8 cellular contexts compared by ENCODE assay signal in genomic region chr1:110460253-110461220, GRCh38. TPM values are rescaled to one million over a fixed set of nuclear protein-coding genes. Genes with fewer than 3 reads are reported as not detected.
A peak's percentile ranks its signal among the peaks of the same experiment; 100 is the strongest.
DNase-seq lines count a peak whose midpoint lies in the region; ATAC-seq and TF ChIP-seq lines count a peak whose summit lies in the region.

No MANE protein-coding gene starts in this region.

- in situ Hi-C loops in SK-MEL-5 (cut with HindIII; ENCODE audit: low pct_unique_long_range_greater_than_20kb, low sequenced_read_pairs) = no loop called here

- H3K27ac ChIP-seq in parathyroid adenoma = no peak overlapping the region

- no peak overlapping the region for H3K4me3 Mint-ChIP-seq in type B pancreatic cell

- H3K36me3 ChIP-seq in parathyroid adenoma (ENCODE audit: control insufficient read depth, insufficient read depth, low read length) = no peaks in the 10 kb centered on the region

- H3K9ac ChIP-seq in parathyroid adenoma = no peak overlapping the region

- intact Hi-C loops in Right ventricle myocardium inferior (cut with DNase I) = loop anchor here (1.0 to 10.0 kb wide), 4 partner anchors 48 to 406 kb away; no protein-coding TSS in a partner anchor
- intact Hi-C loops in cardiac septum (cut with DNase I) = loop anchor here (1.0 to 5.0 kb wide), 4 partner anchors 36 to 428 kb away; partner anchors contain the start of gene STRIP1

- no peaks in the 10 kb centered on the region for H3K9me3 ChIP-seq in parathyroid adenoma (ENCODE audit: control insufficient read depth, low read length)

- no peaks in the 10 kb centered on the region for H3K4me1 ChIP-seq in parathyroid adenoma

- no peaks in the 10 kb centered on the region for H3K27me3 ChIP-seq in parathyroid adenoma (ENCODE audit: control insufficient read depth, insufficient read depth, low read length)

- no peak overlapping the region for H3K27ac Mint-ChIP-seq in type B pancreatic cell

- DNase-seq in Right ventricle myocardium inferior (ENCODE audit: missing footprints) = no peak
- DNase-seq in cardiac septum (ENCODE audit: low spot score) = no peak
- peak; percentile 26 for DNase-seq in NCI-H1048 (lab: John Stamatoyannopoulos, UW)
- peak; percentile 87 for DNase-seq in SK-MEL-5 (ENCODE audit: low read depth, low spot score)
- peak; percentile 81 for DNase-seq in activated gamma-delta T cell treated with anti-CD3 and anti-CD28 coated beads, Interleukin-2, amount 50 U/mL, for 16 hours (ENCODE audit: low read depth)
- DNase-seq in germinal center (ENCODE audit: low spot score) = peak; percentile 83
- DNase-seq in type B pancreatic cell (ENCODE audit: extremely low spot score, unreplicated experiment) = peak; percentile 80

- peak; percentile 78 for TF ChIP-seq CTCF in parathyroid adenoma (IDR thresholded peaks at IDR 0.05)
- peak; percentile 98 for TF ChIP-seq CTCF in type B pancreatic cell (conservative IDR thresholded peaks at IDR 0.05)

- no peaks in the 10 kb centered on the region for H3K9me3 Mint-ChIP-seq in type B pancreatic cell

- peak; percentile 75 for ATAC-seq in Right ventricle myocardium inferior

- H2AFZ ChIP-seq in parathyroid adenoma = no peak overlapping the region

- no peak overlapping the region for H3K4me2 ChIP-seq in parathyroid adenoma (ENCODE audit: low read length)

- H3K79me2 ChIP-seq in parathyroid adenoma = no peaks in the 10 kb centered on the region

- no peak overlapping the region for H3K4me3 ChIP-seq in parathyroid adenoma (ENCODE audit: low read depth, low read length)

- H3K4me1 Mint-ChIP-seq in type B pancreatic cell (ENCODE audit: unreplicated experiment) = peaks cover 3% of the 10 kb centered on the region

- H3K27me3 Mint-ChIP-seq in type B pancreatic cell = peaks cover 12% of the 10 kb centered on the region

- H3K36me3 Mint-ChIP-seq in type B pancreatic cell = no peaks in the 10 kb centered on the region

RNA-seq across cellular contexts. Expression of gene PROK1, which starts 9.6 kb away (rescaled TPM):
- not detected for total RNA-seq in Right ventricle myocardium inferior
- total RNA-seq in cardiac septum = 0.46 TPM
- not detected in 2 replicates for total RNA-seq in SK-MEL-5 (2014; rRNA removed; shearing (Covaris generic))
- 0.11 TPM in 1 of 2 replicates, not detected in the other for polyA plus RNA-seq in SK-MEL-5 (2015; cell fraction: cytosol; rRNA removed)
- not detected in 2 replicates for polyA plus RNA-seq in SK-MEL-5 (2015; cell fraction: nucleus; rRNA removed)
- total RNA-seq in type B pancreatic cell (ENCODE audit: low replicate concordance) = 0.29 TPM in 2 replicates

RNA-seq across cellular contexts. Expression of gene LAMTOR5, which starts 53.0 kb away (rescaled TPM):
- total RNA-seq in Right ventricle myocardium inferior (261 TPM), cardiac septum (195 TPM), type B pancreatic cell (ENCODE audit: low replicate concordance) (131 and 142 TPM in 2 replicates)
- 206 and 246 TPM in 2 replicates for total RNA-seq in SK-MEL-5 (2014; rRNA removed; shearing (Covaris generic))
- 181 and 278 TPM in 2 replicates for polyA plus RNA-seq in SK-MEL-5 (2015; cell fraction: cytosol; rRNA removed)
- 43.5 and 76.7 TPM in 2 replicates for polyA plus RNA-seq in SK-MEL-5 (2015; cell fraction: nucleus; rRNA removed)

RNA-seq across cellular contexts. Expression of gene KCNA10, which starts 58.4 kb away (rescaled TPM):
- not detected for total RNA-seq in Right ventricle myocardium inferior
- not detected for total RNA-seq in cardiac septum
- not detected in 2 replicates for total RNA-seq in SK-MEL-5 (2014; rRNA removed; shearing (Covaris generic))
- not detected in 2 replicates for polyA plus RNA-seq in SK-MEL-5 (2015; cell fraction: cytosol; rRNA removed)
- not detected in 2 replicates for polyA plus RNA-seq in SK-MEL-5 (2015; cell fraction: nucleus; rRNA removed)
- not detected in 2 replicates for total RNA-seq in type B pancreatic cell (ENCODE audit: low replicate concordance)

Comparison
In these comparisons a context has a peak if more than half of its experiments do, and no peak if none do; other contexts are left out.
1. DNase-seq: peak in NCI-H1048 (single experiment), SK-MEL-5 (single experiment), activated gamma-delta T cell treated with anti-CD3 and anti-CD28 coated beads, Interleukin-2, amount 50 U/mL, for 16 hours (single experiment), germinal center (single experiment) and type B pancreatic cell (single experiment); none in Right ventricle myocardium inferior (single experiment) and cardiac septum (single experiment).